ENCODE assay signal across 8 cellular contexts in genomic region chr17:75941442-75941819, GRCh38. TPM values are rescaled to one million over a fixed set of nuclear protein-coding genes. Genes with fewer than 3 reads are reported as not detected.
DNase-seq lines count a peak whose midpoint lies in the region; ATAC-seq and TF ChIP-seq lines count a peak whose summit lies in the region.

No MANE protein-coding gene starts in this region.

- peak overlapping the region; percentile 91 for H3K4me2 ChIP-seq in SK-N-SH

- H3K27me3 Mint-ChIP-seq in activated T-cell treated with anti-CD3 and anti-CD28 coated beads, Interleukin-2, amount 50 U/mL, for 72 hours (ENCODE audit: low read depth) = no peaks in the 10 kb centered on the region

- TF ChIP-seq EP300 in SK-N-SH (IDR thresholded peaks at IDR 0.05; ENCODE audit: borderline replicate concordance in 1 of 2, low read depth in 1 of 2, low read length in 1 of 2) = no peak

- H3K27me3 ChIP-seq in SK-N-SH (ENCODE audit: insufficient read depth) = no peaks in the 10 kb centered on the region
- H3K27me3 ChIP-seq in kidney epithelial cell (ENCODE audit: control insufficient read depth, insufficient read depth, low read length) = no peaks in the 10 kb centered on the region
- no peaks in the 10 kb centered on the region for H3K27me3 ChIP-seq in subcutaneous abdominal adipose tissue (ENCODE audit: control insufficient read depth in 5 of 5, insufficient read depth in 4 of 5, low read length in 5 of 5)

- peak overlapping the region; percentile 12 to 39; a peak in 1 of 4 replicates for H3K27ac ChIP-seq in SK-N-SH (ENCODE audit: low read depth in 2 of 2, low read length in 1 of 2)
- peak overlapping the region; percentile 77 for H3K27ac ChIP-seq in subcutaneous abdominal adipose tissue (ENCODE audit: low read depth, low read length)

- no peaks in the 10 kb centered on the region for H3K9me2 ChIP-seq in SK-N-SH

- H3K79me2 ChIP-seq in SK-N-SH (ENCODE audit: insufficient read depth) = peaks cover 5% of the 10 kb centered on the region; the same call in 1 of the 2 replicates

- H3K27ac Mint-ChIP-seq in activated T-cell treated with anti-CD3 and anti-CD28 coated beads, Interleukin-2, amount 50 U/mL, for 72 hours = no peak overlapping the region

- peak overlapping the region; percentile 84 to 86 for H3K4me3 Mint-ChIP-seq in activated T-cell treated with anti-CD3 and anti-CD28 coated beads, Interleukin-2, amount 50 U/mL, for 72 hours

- no peaks in the 10 kb centered on the region for H3K9me3 Mint-ChIP-seq in activated T-cell treated with anti-CD3 and anti-CD28 coated beads, Interleukin-2, amount 50 U/mL, for 72 hours

- WGBS in SK-N-SH (ENCODE audit: low lambda C conversion rate) = 79% methylated on average over 6 of the region's 6 CpGs

- TF ChIP-seq RAD21 in SK-N-SH (IDR thresholded peaks at IDR 0.05; ENCODE audit: low read length) = no peak

- H4K20me1 ChIP-seq in SK-N-SH (ENCODE audit: insufficient read depth) = no peaks in the 10 kb centered on the region

- peaks cover 0 to 8% of the 10 kb centered on the region in 2 experiments; a peak in 1 of 4 replicates for H3K4me1 ChIP-seq in SK-N-SH (ENCODE audit: control insufficient read depth in 1 of 2, insufficient read depth in 2 of 2, low read depth in 1 of 2, low read length in 1 of 2)
- peaks cover 4 to 45% (median 32%) of the 10 kb centered on the region in 5 donors for H3K4me1 ChIP-seq in subcutaneous abdominal adipose tissue (ENCODE audit: control insufficient read depth in 5 of 5, insufficient read depth in 5 of 5, low read length in 5 of 5)

- peaks cover 15% of the 10 kb centered on the region for H3F3A ChIP-seq in SK-N-SH (replicated peaks; ENCODE audit: insufficient read depth)

- H3K4me3 ChIP-seq in SK-N-SH (ENCODE audit: low read depth in 2 of 2, low read length in 1 of 2) (peak overlapping the region; percentile 71 to 91; a peak in 3 of 4 replicates), kidney epithelial cell (ENCODE audit: low read depth, low read length) (peak overlapping the region; percentile 32), subcutaneous abdominal adipose tissue (ENCODE audit: low read depth in 1 of 5, low read length in 5 of 5) (peak overlapping the region; percentile 21 to 84 (median 69))

- no peaks in the 10 kb centered on the region for H3K36me3 Mint-ChIP-seq in activated T-cell treated with anti-CD3 and anti-CD28 coated beads, Interleukin-2, amount 50 U/mL, for 72 hours (ENCODE audit: insufficient read depth in 2 of 2)

- H2AFZ ChIP-seq in SK-N-SH (ENCODE audit: low read depth) = peak overlapping the region; percentile 71; the same call in 1 of the 2 replicates

- POLR2A ChIA-PET in SK-N-SH (lab: Yijun Ruan, JAX) = interaction anchor here (0.9 to 1.3 kb wide), 2 partner anchors 14 to 38 kb away, joined by 4 to 6 read pairs; partner anchors contain the start of genes ACOX1 and TEN1

- peak overlapping the region; percentile 8; the same call in 1 of the 2 replicates for H3K9ac ChIP-seq in SK-N-SH
- H3K9ac ChIP-seq in subcutaneous abdominal adipose tissue (ENCODE audit: low read length in 5 of 5) = peak overlapping the region in 3 of 5 donors; percentile 41 to 90 (median 73)

- H3K36me3 ChIP-seq in SK-N-SH (replicated peaks in 1 of 2; ENCODE audit: control insufficient read depth in 1 of 2, insufficient read depth in 2 of 2, low read length in 1 of 2) = peaks cover 14 to 35% of the 10 kb centered on the region in 2 experiments
- H3K36me3 ChIP-seq in kidney epithelial cell (ENCODE audit: control insufficient read depth, insufficient read depth, low read length) = peaks cover 2% of the 10 kb centered on the region
- peaks cover 3 to 20% (median 11%) of the 10 kb centered on the region in 5 donors for H3K36me3 ChIP-seq in subcutaneous abdominal adipose tissue (ENCODE audit: control insufficient read depth in 5 of 5, insufficient read depth in 5 of 5, low read length in 5 of 5)

- H3K9me3 ChIP-seq in SK-N-SH (no peaks in the 10 kb centered on the region), subcutaneous abdominal adipose tissue (ENCODE audit: control insufficient read depth in 5 of 5, low read length in 5 of 5) (no peaks in the 10 kb centered on the region)

- TF ChIP-seq CTCF in SK-N-SH (IDR thresholded peaks at IDR 0.05) (no peak), kidney epithelial cell (IDR thresholded peaks at IDR 0.05; ENCODE audit: insufficient read depth, low read length, poor library complexity, severe bottlenecking) (no peak)

- CTCF ChIA-PET in SK-N-SH (lab: Yijun Ruan, JAX) = interaction anchor here (0.9 to 2.5 kb wide), 9 partner anchors 9 to 138 kb away, joined by 3 to 10 read pairs (median 4); partner anchors contain the start of genes CDK3, MRPL38 and ZACN

- DNase-seq in SK-N-SH (no peak), kidney epithelial cell (ENCODE audit: low read depth) (no peak)
- no peak for DNase-seq in activated T-cell treated with anti-CD3 and anti-CD28 coated beads, Interleukin-2, amount 50 U/mL, for 72 hours
- no peak for DNase-seq in activated effector memory CD4-positive, alpha-beta T cell treated with Interleukin-2 at 50 U/mL for 16 hours

- ATAC-seq in SK-N-SH treated with all-trans-retinoic acid at 6 μM for 48 hours = no peak
- no peak for ATAC-seq in activated T-cell treated with anti-CD3 and anti-CD28 coated beads, Interleukin-2, amount 50 U/mL, for 72 hours (replicated peaks in 1 of 2)
- ATAC-seq in HG03432 (IDR thresholded peaks at IDR 0.05; ENCODE audit: unreplicated experiment) = no peak
- ATAC-seq in GM18870 (IDR thresholded peaks at IDR 0.05; ENCODE audit: unreplicated experiment) = no peak

- H3K4me1 Mint-ChIP-seq in activated T-cell treated with anti-CD3 and anti-CD28 coated beads, Interleukin-2, amount 50 U/mL, for 72 hours (ENCODE audit: low read depth) = peaks cover 18% of the 10 kb centered on the region

TF ChIP-seq in SK-N-SH, 30 proteins besides CTCF, POLR2A, EP300 and RAD21 (continues in another document):
- TF ChIP-seq TCF12 (IDR thresholded peaks at IDR 0.05) = no peak
- no peak for TF ChIP-seq TEAD4 (IDR thresholded peaks at IDR 0.05; ENCODE audit: borderline replicate concordance, insufficient read depth)
- TF ChIP-seq CHD2 (IDR thresholded peaks at IDR 0.05; ENCODE audit: low read length, partially characterized antibody) = no peak
- TF ChIP-seq RCOR1 (IDR thresholded peaks at IDR 0.05; ENCODE audit: low read length) = no peak
- no peak for TF ChIP-seq MEF2A (IDR thresholded peaks at IDR 0.05; ENCODE audit: borderline replicate concordance, low read depth)
- TF ChIP-seq MXI1 (IDR thresholded peaks at IDR 0.05; ENCODE audit: low read depth, low read length) = no peak

TF ChIP-seq in SK-N-SH treated with all-trans-retinoic acid at 6 μM for 48 hours, 23 proteins besides CTCF, POLR2A, EP300 and RAD21 (continues in another document):
- TF ChIP-seq ZC3H10 (CRISPR knock-in tag; IDR thresholded peaks at IDR 0.05) (no peak), CREB5 (CRISPR knock-in tag; IDR thresholded peaks at IDR 0.05; ENCODE audit: low read depth) (no peak), CSDC2 (CRISPR knock-in tag; IDR thresholded peaks at IDR 0.05) (no peak), SNAI2 (CRISPR knock-in tag; IDR thresholded peaks at IDR 0.05) (no peak), RARB (CRISPR knock-in tag; IDR thresholded peaks at IDR 0.05) (no peak)

RNA-seq across cellular contexts. Expression of gene FBF1, which starts 0.6 kb away (rescaled TPM):
- 19.0 and 19.7 TPM in 2 replicates for polyA plus RNA-seq in SK-N-SH (2012; rRNA removed)
- 4.7 and 7.7 TPM in 2 replicates for polyA plus RNA-seq in SK-N-SH (2012; cell fraction: cytosol; rRNA removed)
- 103 and 134 TPM in 2 replicates for polyA plus RNA-seq in SK-N-SH (2012; cell fraction: nucleus; rRNA removed)
- total RNA-seq in activated T-cell treated with anti-CD3 and anti-CD28 coated beads, Interleukin-2, amount 50 U/mL, for 72 hours = 10 to 100 TPM; 19.9 to 26.7 TPM
- 3.8 and 7.3 TPM in 2 replicates for total RNA-seq in kidney epithelial cell

RNA-seq across cellular contexts. Expression of gene MRPL38, which starts 36.7 kb away (rescaled TPM):
- polyA plus RNA-seq in SK-N-SH (2012; rRNA removed) = 62.5 and 93.9 TPM in 2 replicates
- 28.7 and 43.8 TPM in 2 replicates for polyA plus RNA-seq in SK-N-SH (2012; cell fraction: cytosol; rRNA removed)
- polyA plus RNA-seq in SK-N-SH (2012; cell fraction: nucleus; rRNA removed) = 321 and 427 TPM in 2 replicates
- total RNA-seq in activated T-cell treated with anti-CD3 and anti-CD28 coated beads, Interleukin-2, amount 50 U/mL, for 72 hours = 100 to 1,000 TPM; 101 to 117 TPM
- total RNA-seq in kidney epithelial cell = 36.5 and 49.4 TPM in 2 replicates

RNA-seq across cellular contexts. Expression of gene ACOX1, which starts 37.5 kb away (rescaled TPM):
- polyA plus RNA-seq in SK-N-SH (2012; rRNA removed) = 21.5 and 29.7 TPM in 2 replicates
- polyA plus RNA-seq in SK-N-SH (2012; cell fraction: cytosol; rRNA removed) = 16.2 and 19.6 TPM in 2 replicates
- 35.9 and 44.1 TPM in 2 replicates for polyA plus RNA-seq in SK-N-SH (2012; cell fraction: nucleus; rRNA removed)
- total RNA-seq in activated T-cell treated with anti-CD3 and anti-CD28 coated beads, Interleukin-2, amount 50 U/mL, for 72 hours = 10 to 100 TPM; 28.2 to 28.6 TPM
- 40.1 and 41.1 TPM in 2 replicates for total RNA-seq in kidney epithelial cell

RNA-seq across cellular contexts. Expression of gene TEN1, which starts 37.6 kb away (rescaled TPM):
- polyA plus RNA-seq in SK-N-SH (2012; rRNA removed) = 33.6 and 38.1 TPM in 2 replicates
- 16.0 and 22.3 TPM in 2 replicates for polyA plus RNA-seq in SK-N-SH (2012; cell fraction: cytosol; rRNA removed)
- polyA plus RNA-seq in SK-N-SH (2012; cell fraction: nucleus; rRNA removed) = 94.0 and 103 TPM in 2 replicates
- total RNA-seq in activated T-cell treated with anti-CD3 and anti-CD28 coated beads, Interleukin-2, amount 50 U/mL, for 72 hours = 10 to 100 TPM; 18.2 to 21.8 TPM
- 28.9 and 42.0 TPM in 2 replicates for total RNA-seq in kidney epithelial cell

RNA-seq across cellular contexts. Expression of gene TRIM65, which starts 44.7 kb away (rescaled TPM):
- 13.1 and 18.1 TPM in 2 replicates for polyA plus RNA-seq in SK-N-SH (2012; rRNA removed)
- 7.7 and 11.7 TPM in 2 replicates for polyA plus RNA-seq in SK-N-SH (2012; cell fraction: cytosol; rRNA removed)
- polyA plus RNA-seq in SK-N-SH (2012; cell fraction: nucleus; rRNA removed) = 21.5 and 24.6 TPM in 2 replicates
- 10 to 100 TPM; 24.0 to 30.7 TPM for total RNA-seq in activated T-cell treated with anti-CD3 and anti-CD28 coated beads, Interleukin-2, amount 50 U/mL, for 72 hours
- 22.7 and 31.8 TPM in 2 replicates for total RNA-seq in kidney epithelial cell
